7 cellular contexts compared by ENCODE assay signal in the genomic region with DNA sequence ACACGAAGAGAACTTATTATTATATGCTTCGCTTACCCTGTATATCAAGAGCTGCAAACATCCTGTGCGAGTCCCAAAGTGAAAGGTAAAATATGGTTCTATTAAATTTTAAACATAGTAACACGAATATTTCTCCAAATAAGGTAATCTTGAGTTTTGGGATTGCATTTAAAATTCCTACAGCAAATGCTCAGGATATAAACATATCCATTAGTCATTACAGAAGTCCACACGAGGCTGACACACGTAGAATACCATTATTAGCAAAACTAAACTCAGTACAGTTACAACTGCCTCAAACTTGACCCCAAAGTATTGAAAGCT. TPM values are rescaled to one million over a fixed set of nuclear protein-coding genes. Genes with fewer than 3 reads are reported as not detected.
DNase-seq lines count a peak whose midpoint lies in the region; ATAC-seq and TF ChIP-seq lines count a peak whose summit lies in the region.

No MANE protein-coding gene starts in this region.

- no peaks in the 10 kb centered on the region for H3K9me3 ChIP-seq in neuronal stem cell (replicated peaks in 1 of 2; ENCODE audit: control insufficient read depth in 2 of 2, insufficient read depth in 1 of 2, low read depth in 1 of 2, low read length in 2 of 2)

- H4K91ac ChIP-seq in neuronal stem cell (ENCODE audit: low read depth, low read length, poor library complexity), result no peak overlapping the region

- no peak for TF ChIP-seq CTCF in GM10248 (IDR thresholded peaks at IDR 0.05; ENCODE audit: control extremely low read depth, extremely low read depth, low read depth, missing control alignments)

- peak overlapping the region; percentile 93 for H3K4me3 Mint-ChIP-seq in central memory CD8-positive, alpha-beta T cell

- H3K18ac ChIP-seq in neuronal stem cell (ENCODE audit: low read length), result no peak overlapping the region

- peaks cover 5 to 9% of the 10 kb centered on the region in 2 donors for H3K4me1 ChIP-seq in neuronal stem cell (ENCODE audit: control insufficient read depth in 2 of 2, insufficient read depth in 1 of 2, low read depth in 1 of 2, low read length in 2 of 2)

- no peak overlapping the region for H2AK5ac ChIP-seq in neuronal stem cell (ENCODE audit: low read depth, low read length)

- H3K36me3 ChIP-seq in neuronal stem cell (replicated peaks in 1 of 2; ENCODE audit: control insufficient read depth in 2 of 2, insufficient read depth in 2 of 2, low read length in 2 of 2), result peaks cover 2 to 16% of the 10 kb centered on the region in 2 donors

- ATAC-seq in GM19467 (IDR thresholded peaks at IDR 0.05; ENCODE audit: unreplicated experiment) (peak; percentile 3), HG03558 (IDR thresholded peaks at IDR 0.05; ENCODE audit: extremely low read depth, unreplicated experiment) (peak; percentile 40)
- ATAC-seq in central memory CD8-positive, alpha-beta T cell (replicated peaks; ENCODE audit: extremely low read depth, poor library complexity, severe bottlenecking), result no peak

- H3K27ac Mint-ChIP-seq in central memory CD8-positive, alpha-beta T cell (ENCODE audit: low read depth), result peak overlapping the region; percentile 96

- H3K4me3 ChIP-seq in neuronal stem cell (ENCODE audit: low read length in 2 of 2), result peak overlapping the region in 1 of 2 donors; percentile 64

- DNase-seq in central memory CD8-positive, alpha-beta T cell (ENCODE audit: low spot score in 2 of 2), result no peak
- no peak for DNase-seq in neuronal stem cell (ENCODE audit: low spot score)
- DNase-seq in GM10248 (ENCODE audit: extremely low spot score), result no peak
- no peak for DNase-seq in HCEC 1CT
- DNase-seq in NCI-H2029 treated with DMSO at 0.1 percent for 48 hours (lab: John Stamatoyannopoulos, UW), result no peak

- H4K8ac ChIP-seq in neuronal stem cell (ENCODE audit: low read depth, low read length), result no peak overlapping the region

- H3K79me1 ChIP-seq in neuronal stem cell (ENCODE audit: low read depth, low read length), result no peaks in the 10 kb centered on the region

- no peak overlapping the region for H2BK5ac ChIP-seq in neuronal stem cell (ENCODE audit: low read length)

- WGBS in neuronal stem cell (ENCODE audit: extremely low coverage in 2 of 2, insufficient read length in 2 of 2, insufficient replicate concordance in 1 of 2), 2 donors, result no CpG with 5 or more reads among the region's 6 CpGs

- H3K14ac ChIP-seq in neuronal stem cell (ENCODE audit: low read length), result no peak overlapping the region

- no peak overlapping the region for H2BK120ac ChIP-seq in neuronal stem cell (ENCODE audit: low read depth, low read length)

- no peaks in the 10 kb centered on the region for H3K9me3 Mint-ChIP-seq in central memory CD8-positive, alpha-beta T cell

- H2BK15ac ChIP-seq in neuronal stem cell (ENCODE audit: low read length), result no peak overlapping the region

- H3K27me3 Mint-ChIP-seq in central memory CD8-positive, alpha-beta T cell, result peaks cover 8% of the 10 kb centered on the region

- no peak overlapping the region for H3K4ac ChIP-seq in neuronal stem cell (ENCODE audit: low read length)

- H3K27me3 ChIP-seq in neuronal stem cell (ENCODE audit: control insufficient read depth in 3 of 3, insufficient read depth in 3 of 3, low read depth in 1 of 3, low read length in 3 of 3), result no peaks in the 10 kb centered on the region

- H3K4me2 ChIP-seq in neuronal stem cell (ENCODE audit: insufficient read depth, low read length, poor library complexity, severe bottlenecking), result no peak overlapping the region

- POLR2A ChIA-PET in GM10248 (lab: Yijun Ruan, JAX), result no interaction called here

- H3K36me3 Mint-ChIP-seq in central memory CD8-positive, alpha-beta T cell (ENCODE audit: insufficient read depth), result peaks cover 9% of the 10 kb centered on the region

- peaks cover 38% of the 10 kb centered on the region for H3K4me1 Mint-ChIP-seq in central memory CD8-positive, alpha-beta T cell

- peak overlapping the region; percentile 88 for H2AFZ ChIP-seq in neuronal stem cell (ENCODE audit: low read length)

- H3K27ac ChIP-seq in neuronal stem cell (replicated peaks; ENCODE audit: low read length), result no peak overlapping the region

- H3K23ac ChIP-seq in neuronal stem cell (ENCODE audit: low read depth, low read length, poor library complexity), result no peak overlapping the region

- CTCF ChIA-PET in GM10248 (lab: Yijun Ruan, JAX), result interaction anchor here (1.6 to 5.1 kb wide), 2 partner anchors 14 to 43 kb away, joined by 5 to 44 read pairs; no protein-coding TSS in a partner anchor

- H3K9ac ChIP-seq in neuronal stem cell (ENCODE audit: low read depth, low read length, poor library complexity), result no peak overlapping the region

- no peak overlapping the region for H2BK12ac ChIP-seq in neuronal stem cell (ENCODE audit: low read length)

RNA-seq across cellular contexts. Expression of gene LYPLAL1, which starts 0.3 kb away (rescaled TPM):
- 13.2 TPM for polyA plus RNA-seq in neuronal stem cell (2013, experiment 1 of 2)
- 14.2 TPM for polyA plus RNA-seq in neuronal stem cell (2013, experiment 2 of 2)
